ENCODE assay signal across 8 cellular contexts in the genomic region with DNA sequence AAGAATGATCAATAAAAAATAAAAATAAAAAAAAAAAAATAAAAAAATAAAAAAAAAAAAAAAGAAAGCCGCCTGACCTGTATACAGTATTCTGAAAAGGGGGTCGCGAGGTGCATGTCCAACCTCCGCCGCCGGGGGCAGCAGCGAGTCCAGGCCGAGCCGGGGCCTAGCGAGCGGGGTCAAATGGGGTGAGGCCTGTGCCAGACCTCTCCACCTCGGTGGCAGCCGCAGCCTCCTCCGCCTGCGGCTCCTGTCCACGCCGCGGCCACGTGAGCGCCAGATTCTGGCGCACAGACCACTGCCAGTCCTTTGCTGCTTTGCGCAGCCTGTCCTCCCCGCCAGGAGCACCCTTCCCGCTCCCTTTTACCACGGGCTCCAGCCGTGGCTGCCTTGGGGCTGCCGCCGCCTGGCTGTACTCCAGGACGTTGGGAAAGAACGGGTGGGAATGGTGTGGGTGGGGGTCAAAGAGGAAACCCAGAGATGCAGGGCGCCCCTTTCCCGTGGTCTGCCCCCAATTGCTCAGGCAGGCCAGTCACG. TPM values are rescaled to one million over a fixed set of nuclear protein-coding genes. Genes with fewer than 3 reads are reported as not detected.
DNase-seq lines count a peak whose midpoint lies in the region; ATAC-seq and TF ChIP-seq lines count a peak whose summit lies in the region.

No MANE protein-coding gene starts in this region.

- peak overlapping the region; percentile 61 for H3K27ac Mint-ChIP-seq in type B pancreatic cell

- peak; percentile 89 for DNase-seq in GM03348 (ENCODE audit: low spot score)
- DNase-seq in activated effector memory CD4-positive, alpha-beta T cell treated with anti-CD3 and anti-CD28 coated beads, Interleukin-2, amount 50 U/mL, for 16 hours, result peak; percentile 92
- DNase-seq in germinal center (ENCODE audit: low spot score), result peak; percentile 85
- DNase-seq in posterior cingulate gyrus, result peak; percentile 67 to 96 (median 82)
- DNase-seq in type B pancreatic cell (ENCODE audit: extremely low spot score, unreplicated experiment), result peak; percentile 89

- no peaks in the 10 kb centered on the region for H3K27me3 Mint-ChIP-seq in type B pancreatic cell

- H3K36me3 Mint-ChIP-seq in type B pancreatic cell, result peaks cover 4% of the 10 kb centered on the region

- peak; percentile 44 for ATAC-seq in HG03175 (IDR thresholded peaks at IDR 0.05; ENCODE audit: unreplicated experiment)
- no peak for ATAC-seq in GM21825 (IDR thresholded peaks at IDR 0.05; ENCODE audit: unreplicated experiment)

- H3K9me3 Mint-ChIP-seq in type B pancreatic cell, result no peaks in the 10 kb centered on the region

- H3K4me1 Mint-ChIP-seq in type B pancreatic cell (ENCODE audit: unreplicated experiment), result peaks cover 10% of the 10 kb centered on the region

- intact Hi-C loops in posterior cingulate gyrus (cut with DNase I), result loop anchor here (5.0 kb wide), 1 partner anchor 37 kb away; no protein-coding TSS in a partner anchor

- no peak overlapping the region for H3K4me3 Mint-ChIP-seq in type B pancreatic cell

- peak; percentile 57 for TF ChIP-seq POLR2A in Raji (IDR thresholded peaks at IDR 0.05; ENCODE audit: insufficient read depth, low read depth, low read length)

- TF ChIP-seq CTCF in type B pancreatic cell (conservative IDR thresholded peaks at IDR 0.05), result peak; percentile 81

RNA-seq across cellular contexts. Expression of a gene that starts 2.4 kb away (rescaled TPM):
- total RNA-seq in type B pancreatic cell (ENCODE audit: low replicate concordance), result 38.5 and 44.5 TPM in 2 replicates

RNA-seq across cellular contexts. Expression of a gene that starts 11.1 kb away (rescaled TPM):
- 70.1 and 78.9 TPM in 2 replicates for total RNA-seq in type B pancreatic cell (ENCODE audit: low replicate concordance)

RNA-seq across cellular contexts. Expression of a gene that starts 11.7 kb away (rescaled TPM):
- total RNA-seq in type B pancreatic cell (ENCODE audit: low replicate concordance), result 54.4 and 70.3 TPM in 2 replicates

RNA-seq across cellular contexts. Expression of a gene that starts 17.0 kb away (rescaled TPM):
- 3.5 and 5.1 TPM in 2 replicates for total RNA-seq in type B pancreatic cell (ENCODE audit: low replicate concordance)

RNA-seq across cellular contexts. Expression of a gene that starts 29.8 kb away (rescaled TPM):
- 84.7 and 205 TPM in 2 replicates for total RNA-seq in type B pancreatic cell (ENCODE audit: low replicate concordance)
